Comparison of ENCODE assay signal across 9 cellular contexts in genomic region chr1:36650200-36651065, GRCh38.
DNase-seq lines count a peak whose midpoint lies in the region; ATAC-seq and TF ChIP-seq lines count a peak whose summit lies in the region.
"Had no signal": no experiment of that assay in that cellular context is flagged by ENCODE, and none has a peak within 500 bp of the region (broad histone marks: within the 10 kb centered on the region; RNA-seq: fewer than 3 reads in every experiment).

No MANE protein-coding gene starts in this region.

- no peak overlapping the region for H3K4me3 Mint-ChIP-seq in chondrocyte (ENCODE audit: unreplicated experiment)

- H3K27me3 ChIP-seq in left lung: peaks cover 0 to 60% of the 10 kb centered on the region in 2 donors
- H3K27me3 ChIP-seq: BLaER1 treated with 17β-estradiol and CSF1 and Interleukin-3, amounts not matched to agents 10 nM and 100 nM had no signal

- peak; percentile 87 for TF ChIP-seq CTCF in chondrocyte (IDR thresholded peaks at IDR 0.05)
- peak; percentile 89 to 90 for TF ChIP-seq CTCF in left lung (IDR thresholded peaks at IDR 0.05)

- no peak overlapping the region for H3K4me3 ChIP-seq in left lung
- H3K4me3 ChIP-seq: BLaER1 treated with 17β-estradiol and CSF1 and Interleukin-3, amounts not matched to agents 10 nM and 100 nM had no signal

- H3K27ac ChIP-seq in left lung: no peak overlapping the region
- H3K27ac ChIP-seq: BLaER1 treated with 17β-estradiol and CSF1 and Interleukin-3, amounts not matched to agents 10 nM and 100 nM had no signal

- intact Hi-C loops in left lung (cut with DNase I): no loop called here

- peaks cover 57% of the 10 kb centered on the region for H3K27me3 Mint-ChIP-seq in chondrocyte (ENCODE audit: low read depth)

- H3K9me3 Mint-ChIP-seq in chondrocyte (ENCODE audit: low read depth): no peaks in the 10 kb centered on the region

- peak; percentile 92 for ATAC-seq in left lung

- no peaks in the 10 kb centered on the region for H3K4me1 Mint-ChIP-seq in chondrocyte (ENCODE audit: low read depth)

- H3K36me3 ChIP-seq in left lung: no peaks in the 10 kb centered on the region
- H3K36me3 ChIP-seq: BLaER1 treated with 17β-estradiol and CSF1 and Interleukin-3, amounts not matched to agents 10 nM and 100 nM had no signal

- no peak overlapping the region for H3K27ac Mint-ChIP-seq in chondrocyte (ENCODE audit: unreplicated experiment)

- no peaks in the 10 kb centered on the region for H3K4me1 ChIP-seq in left lung

- peak; percentile 33 to 41 for DNase-seq in NCI-H187 (lab: John Stamatoyannopoulos, UW)
- no peak for DNase-seq in NCI-H187 treated with DMSO at 0.1 percent for 48 hours (lab: John Stamatoyannopoulos, UW)
- DNase-seq in NCI-H2107 treated with DMSO at 0.1 percent for 48 hours (lab: John Stamatoyannopoulos, UW; ENCODE audit: unreplicated experiment): peak; percentile 46
- peak; percentile 47 to 68 for DNase-seq in activated CD4-positive, alpha-beta T cell treated with anti-CD3 and anti-CD28 coated beads for 24 hours (ENCODE audit: low read depth in 2 of 2)
- DNase-seq in chondrocyte (ENCODE audit: low spot score): no peak
- DNase-seq in left lung: peak in 1 of 2 donors; percentile 37
- DNase-seq in stimulated activated CD4-positive, alpha-beta T cell treated with anti-CD3 and anti-CD28 coated beads, TNF-alpha, amount 100 ng/mL, for 4 hours (ENCODE audit: low read depth in 3 of 3): peak; percentile 21 to 43 (median 29)
- no peak for DNase-seq in NCI-H128 (lab: John Stamatoyannopoulos, UW; ENCODE audit: unreplicated experiment)

- no peaks in the 10 kb centered on the region for H3K36me3 Mint-ChIP-seq in chondrocyte (ENCODE audit: low read depth)

- H3K9me3 ChIP-seq in left lung: no peaks in the 10 kb centered on the region
- H3K9me3 ChIP-seq: BLaER1 treated with 17β-estradiol and CSF1 and Interleukin-3, amounts not matched to agents 10 nM and 100 nM had no signal

Comparison
In these comparisons a context has a peak if more than half of its experiments do, and no peak if none do; other contexts are left out.
1. DNase-seq: peak in NCI-H187 (2 of 2), NCI-H2107 treated with DMSO at 0.1 percent for 48 hours (single experiment), activated CD4-positive, alpha-beta T cell treated with anti-CD3 and anti-CD28 coated beads for 24 hours (2 of 2) and stimulated activated CD4-positive, alpha-beta T cell treated with anti-CD3 and anti-CD28 coated beads, TNF-alpha, amount 100 ng/mL, for 4 hours (3 of 3); none in NCI-H187 treated with DMSO at 0.1 percent for 48 hours (single experiment), chondrocyte (single experiment) and NCI-H128 (single experiment).